8 cellular contexts compared by ENCODE assay signal in the genomic region with DNA sequence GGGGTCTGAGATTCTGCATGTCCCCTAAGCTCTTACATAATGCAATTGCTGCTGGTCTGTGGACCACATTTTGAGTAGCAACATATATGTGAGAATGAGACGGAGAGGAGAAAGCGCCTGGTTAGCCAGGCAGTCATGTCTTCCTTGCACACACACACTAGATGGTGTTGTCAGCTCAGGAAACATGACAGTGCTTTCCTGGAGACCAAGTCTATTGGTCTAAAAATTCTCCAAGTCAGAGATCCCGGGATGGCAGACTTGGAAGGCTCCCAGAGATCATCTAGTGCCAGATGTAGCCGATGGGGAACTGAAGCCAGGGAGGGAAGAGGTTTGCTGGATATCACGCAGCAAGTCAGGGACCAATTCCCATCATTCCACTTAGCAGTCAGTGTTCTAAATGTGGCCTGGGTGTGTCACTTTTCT. TPM values are rescaled to one million over a fixed set of nuclear protein-coding genes. Genes with fewer than 3 reads are reported as not detected.
DNase-seq lines count a peak whose midpoint lies in the region; ATAC-seq, FAIRE-seq and TF ChIP-seq lines count a peak whose summit lies in the region.

No MANE protein-coding gene starts in this region.

- H3K79me1 ChIP-seq in mesenchymal stem cell (replicated peaks; ENCODE audit: low read length, poor library complexity, severe bottlenecking), result no peaks in the 10 kb centered on the region

- no peak for TF ChIP-seq POLR2A in GM12892 (IDR thresholded peaks at IDR 0.05; ENCODE audit: low read depth, low read length)
- no peak for TF ChIP-seq POLR2A in GM18505 (IDR thresholded peaks at IDR 0.05; ENCODE audit: borderline replicate concordance, extremely low read depth, insufficient read depth, insufficient read length)

- no peak overlapping the region for H3K4me2 ChIP-seq in mesenchymal stem cell (ENCODE audit: low read length, poor library complexity, severe bottlenecking)

- no peak for FAIRE-seq in GM12892 (lab: Jason Lieb, UNC)

- H3K14ac ChIP-seq in mesenchymal stem cell (ENCODE audit: low read length in 2 of 2), result no peak overlapping the region

- no peak overlapping the region for H3K27ac ChIP-seq in mesenchymal stem cell (ENCODE audit: low read length, poor library complexity, severe bottlenecking)

- WGBS in mesenchymal stem cell, result 43% methylated on average over 5 of the region's 5 CpGs

- no peak for ATAC-seq in GM18505 (IDR thresholded peaks at IDR 0.05; ENCODE audit: unreplicated experiment)
- ATAC-seq in HG02973 (IDR thresholded peaks at IDR 0.05; ENCODE audit: unreplicated experiment), result no peak

- H3K23ac ChIP-seq in mesenchymal stem cell (ENCODE audit: low read length in 2 of 2), result no peak overlapping the region

- no peaks in the 10 kb centered on the region for H3K4me1 ChIP-seq in mesenchymal stem cell (ENCODE audit: control insufficient read depth, insufficient read depth, low read depth, low read length)

- H3K18ac ChIP-seq in mesenchymal stem cell (ENCODE audit: low read depth in 1 of 2, low read length in 2 of 2), result no peak overlapping the region

- peak overlapping the region; percentile 69 for H3K9ac ChIP-seq in mesenchymal stem cell (ENCODE audit: low read length)

- H2AFZ ChIP-seq in mesenchymal stem cell (ENCODE audit: low read depth, low read length), result no peak overlapping the region

- H4K8ac ChIP-seq in mesenchymal stem cell (ENCODE audit: low read length), result no peak overlapping the region

- H3K4me3 ChIP-seq in mesenchymal stem cell (ENCODE audit: insufficient read depth in 1 of 2, low read depth in 1 of 2, low read length in 2 of 2), result no peak overlapping the region

- peaks cover 3 to 19% of the 10 kb centered on the region in 2 experiments for H3K27me3 ChIP-seq in mesenchymal stem cell (ENCODE audit: control insufficient read depth in 1 of 2, insufficient read depth in 1 of 2, low read length in 2 of 2)

- H2BK120ac ChIP-seq in mesenchymal stem cell (ENCODE audit: low read depth, low read length), result no peak overlapping the region

- no peak overlapping the region for H2AK5ac ChIP-seq in mesenchymal stem cell (ENCODE audit: low read length, severe bottlenecking)

- DNase-seq in C1 segment of cervical spinal cord (lab: John Stamatoyannopoulos, UW), result peak in 8 of 14 donors; percentile 3 to 30 (median 16)
- peak; percentile 65 for DNase-seq in NCI-H2171 treated with DMSO at 0.1 percent for 48 hours (lab: John Stamatoyannopoulos, UW)
- DNase-seq in dermis microvascular lymphatic vessel endothelial cell (ENCODE audit: low read depth in 2 of 2), result peak; percentile 24 to 75
- peak; percentile 88 for DNase-seq in mesenchymal stem cell
- no peak for DNase-seq in GM12892 (ENCODE audit: insufficient read length)
- no peak for DNase-seq in central memory CD4-positive, alpha-beta T cell

- no peak overlapping the region for H3K4ac ChIP-seq in mesenchymal stem cell (ENCODE audit: low read depth in 1 of 2, low read length in 2 of 2)

- H2BK15ac ChIP-seq in mesenchymal stem cell (ENCODE audit: low read depth, poor library complexity, severe bottlenecking), result no peak overlapping the region

- H2BK5ac ChIP-seq in mesenchymal stem cell (ENCODE audit: low read depth, low read length, poor library complexity, severe bottlenecking), result no peak overlapping the region

- H3K9me3 ChIP-seq in mesenchymal stem cell (ENCODE audit: control insufficient read depth, low read length), result peaks cover 3% of the 10 kb centered on the region

- H2BK12ac ChIP-seq in mesenchymal stem cell (ENCODE audit: low read length in 2 of 2), result no peak overlapping the region

- H4K91ac ChIP-seq in mesenchymal stem cell (ENCODE audit: low read length), result no peak overlapping the region

- H3K36me3 ChIP-seq in mesenchymal stem cell (ENCODE audit: control insufficient read depth in 1 of 2, insufficient read depth in 2 of 2, low read depth in 1 of 2, low read length in 2 of 2), result no peaks in the 10 kb centered on the region

RNA-seq across cellular contexts. Expression of a gene that starts 53.4 kb away (rescaled TPM):
- 0.26 and 0.38 TPM in 2 replicates for total RNA-seq in dermis microvascular lymphatic vessel endothelial cell
- polyA plus RNA-seq in mesenchymal stem cell (2013, experiment 1 of 2), result 0.68 TPM
- 0.67 TPM for polyA plus RNA-seq in mesenchymal stem cell (2013, experiment 2 of 2)
- polyA plus RNA-seq in GM12892 (2012; ENCODE audit: missing spikeins), result 0.49 TPM

Comparison
In these comparisons a context has a peak if more than half of its experiments do, and no peak if none do; other contexts are left out.
1. DNase-seq: peak in C1 segment of cervical spinal cord (8 of 14), NCI-H2171 treated with DMSO at 0.1 percent for 48 hours (single experiment), dermis microvascular lymphatic vessel endothelial cell (2 of 2) and mesenchymal stem cell (single experiment); none in GM12892 (single experiment) and central memory CD4-positive, alpha-beta T cell (single experiment).